In genomic region chr7:87216701-87217508, GRCh38 we compare ENCODE assay signal across 9 cellular contexts. TPM values are rescaled to one million over a fixed set of nuclear protein-coding genes. Genes with fewer than 3 reads are reported as not detected.
DNase-seq lines count a peak whose midpoint lies in the region; ATAC-seq and TF ChIP-seq lines count a peak whose summit lies in the region.
"Had no signal": no experiment of that assay in that cellular context is flagged by ENCODE, and none has a peak within 500 bp of the region (broad histone marks: within the 10 kb centered on the region; RNA-seq: fewer than 3 reads in every experiment).

No MANE protein-coding gene starts in this region.

- peaks cover 4 to 56% (median 36%) of the 10 kb centered on the region in 4 donors for H3K4me1 ChIP-seq in esophagus muscularis mucosa

- intact Hi-C loops in esophagus muscularis mucosa (cut with DNase I): no loop called here

- no peaks in the 10 kb centered on the region for H3K9me3 Mint-ChIP-seq in T-helper 1 cell treated with Interleukin-12 subunit alpha and Interleukin-12 subunit beta and Interleukin-4 antibody, amounts not matched to agents 30 μg/mL and 1 μg/mL, for 36 hours
- H3K9me3 Mint-ChIP-seq in type B pancreatic cell: no peaks in the 10 kb centered on the region

- TF ChIP-seq CTCF in esophagus muscularis mucosa (IDR thresholded peaks at IDR 0.05) (no peak), type B pancreatic cell (conservative IDR thresholded peaks at IDR 0.05) (no peak)

- H3K4me1 Mint-ChIP-seq in T-helper 1 cell treated with Interleukin-12 subunit alpha and Interleukin-12 subunit beta and Interleukin-4 antibody, amounts not matched to agents 30 μg/mL and 1 μg/mL, for 36 hours (ENCODE audit: low read depth): peaks cover 64% of the 10 kb centered on the region
- H3K4me1 Mint-ChIP-seq in type B pancreatic cell (ENCODE audit: unreplicated experiment): peaks cover 25% of the 10 kb centered on the region

- no peaks in the 10 kb centered on the region for H3K27me3 ChIP-seq in esophagus muscularis mucosa

- H3K4me3 Mint-ChIP-seq in T-helper 1 cell treated with Interleukin-12 subunit alpha and Interleukin-12 subunit beta and Interleukin-4 antibody, amounts not matched to agents 30 μg/mL and 1 μg/mL, for 36 hours: peak overlapping the region; percentile 99
- H3K4me3 Mint-ChIP-seq in type B pancreatic cell: no peak overlapping the region

- peak overlapping the region; percentile 99 for H3K27ac Mint-ChIP-seq in T-helper 1 cell treated with Interleukin-12 subunit alpha and Interleukin-12 subunit beta and Interleukin-4 antibody, amounts not matched to agents 30 μg/mL and 1 μg/mL, for 36 hours
- no peak overlapping the region for H3K27ac Mint-ChIP-seq in type B pancreatic cell

- no peaks in the 10 kb centered on the region for H3K27me3 Mint-ChIP-seq in T-helper 1 cell treated with Interleukin-12 subunit alpha and Interleukin-12 subunit beta and Interleukin-4 antibody, amounts not matched to agents 30 μg/mL and 1 μg/mL, for 36 hours (ENCODE audit: low read depth)
- no peaks in the 10 kb centered on the region for H3K27me3 Mint-ChIP-seq in type B pancreatic cell

- WGBS in esophagus muscularis mucosa: 67% methylated on average over 5 of the region's 5 CpGs

- peak overlapping the region in 2 of 4 donors; percentile 2 to 24 for H3K27ac ChIP-seq in esophagus muscularis mucosa (replicated peaks in 1 of 4)
- H3K27ac ChIP-seq: C4-2B had no signal

- TF ChIP-seq EP300 in esophagus muscularis mucosa (IDR thresholded peaks at IDR 0.05): no peak

- peak; percentile 75 for DNase-seq in activated effector memory CD4-positive, alpha-beta T cell treated with anti-CD3 and anti-CD28 coated beads, Interleukin-2, amount 50 U/mL, for 16 hours
- DNase-seq in activated effector memory CD4-positive, alpha-beta T cell treated with Interleukin-2 at 50 U/mL for 16 hours: no peak
- DNase-seq in kidney glomerular epithelial cell (lab: John Stamatoyannopoulos, UW) (peak; percentile 96), esophagus muscularis mucosa (ENCODE audit: extremely low spot score) (no peak), type B pancreatic cell (ENCODE audit: extremely low spot score, unreplicated experiment) (no peak), ecto neural progenitor cell (ENCODE audit: low spot score) (no peak)

- H3K36me3 ChIP-seq in esophagus muscularis mucosa: no peaks in the 10 kb centered on the region

- H3K9me3 ChIP-seq in esophagus muscularis mucosa: no peaks in the 10 kb centered on the region

- peaks cover 10% of the 10 kb centered on the region for H3K36me3 Mint-ChIP-seq in T-helper 1 cell treated with Interleukin-12 subunit alpha and Interleukin-12 subunit beta and Interleukin-4 antibody, amounts not matched to agents 30 μg/mL and 1 μg/mL, for 36 hours (ENCODE audit: low read depth)
- peaks cover 7% of the 10 kb centered on the region for H3K36me3 Mint-ChIP-seq in type B pancreatic cell

- H3K4me3 ChIP-seq in esophagus muscularis mucosa: peak overlapping the region in 1 of 4 donors; percentile 8

- no peak for TF ChIP-seq POLR2A in esophagus muscularis mucosa (IDR thresholded peaks at IDR 0.05; ENCODE audit: low read depth)

- peak; percentile 51 for ATAC-seq in HG02884 (IDR thresholded peaks at IDR 0.05; ENCODE audit: unreplicated experiment)

RNA-seq across cellular contexts. Expression of gene TMEM243, which starts 2.6 kb away (rescaled TPM):
- total RNA-seq in esophagus muscularis mucosa (10 to 100 TPM; 15.0 to 27.9 (median 19.8) TPM), type B pancreatic cell (ENCODE audit: low replicate concordance) (19.0 and 20.1 TPM in 2 replicates)

Comparison
In these comparisons a context has a peak if more than half of its experiments do, and no peak if none do; other contexts are left out.
1. DNase-seq: peak in activated effector memory CD4-positive, alpha-beta T cell treated with anti-CD3 and anti-CD28 coated beads, Interleukin-2, amount 50 U/mL, for 16 hours (single experiment) and kidney glomerular epithelial cell (single experiment); none in activated effector memory CD4-positive, alpha-beta T cell treated with Interleukin-2 at 50 U/mL for 16 hours (single experiment), esophagus muscularis mucosa (single experiment), type B pancreatic cell (single experiment) and ecto neural progenitor cell (single experiment).